In genomic region chr9:99134893-99135341, GRCh38 we compare ENCODE assay signal across 10 cellular contexts. TPM values are rescaled to one million over a fixed set of nuclear protein-coding genes. Genes with fewer than 3 reads are reported as not detected.
DNase-seq lines count a peak whose midpoint lies in the region; ATAC-seq, FAIRE-seq and TF ChIP-seq lines count a peak whose summit lies in the region.
"Had no signal": no experiment of that assay in that cellular context is flagged by ENCODE, and none has a peak within 500 bp of the region (broad histone marks: within the 10 kb centered on the region; RNA-seq: fewer than 3 reads in every experiment).

No MANE protein-coding gene starts in this region.

- H3K9me3 ChIP-seq in CD4-positive, alpha-beta T cell (ENCODE audit: control insufficient read depth, low read length): no peaks in the 10 kb centered on the region
- H3K9me3 ChIP-seq in small intestine (ENCODE audit: control insufficient read depth, low read depth) (no peaks in the 10 kb centered on the region), endodermal cell (ENCODE audit: control insufficient read depth, low read length) (no peaks in the 10 kb centered on the region)

- H3K27me3 Mint-ChIP-seq in CD4-positive, alpha-beta T cell: no peaks in the 10 kb centered on the region
- no peaks in the 10 kb centered on the region for H3K27me3 Mint-ChIP-seq in HFFc6 (ENCODE audit: insufficient read depth)
- no peaks in the 10 kb centered on the region for H3K27me3 Mint-ChIP-seq in activated naive CD8-positive, alpha-beta T cell treated with anti-CD3 and anti-CD28 coated beads for 36 hours
- H3K27me3 Mint-ChIP-seq in endodermal cell (ENCODE audit: insufficient read depth): no peaks in the 10 kb centered on the region

- no peak for DNase-seq in CD4-positive, alpha-beta T cell
- DNase-seq in HFFc6: peak; percentile 67
- DNase-seq in activated naive CD8-positive, alpha-beta T cell treated with anti-CD3 and anti-CD28 coated beads for 36 hours: no peak
- peak; percentile 40 for DNase-seq in kidney glomerular epithelial cell (lab: John Stamatoyannopoulos, UW)
- no peak for DNase-seq in small intestine
- no peak for DNase-seq in dorsolateral prefrontal cortex
- no peak for DNase-seq in activated CD4-positive, alpha-beta T cell treated with anti-CD3 and anti-CD28 coated beads, Interleukin-2, amount 50 U/mL, for 48 hours
- no peak for DNase-seq in endodermal cell
- DNase-seq: SHP77 treated with DMSO at 0.1 percent for 48 hours had no signal

- intact Hi-C loops in CD4-positive, alpha-beta T cell (cut with DNase I, micrococcal nuclease): loop anchor here (1.0 to 5.0 kb wide), 6 partner anchors 16 to 83 kb away; no protein-coding TSS in a partner anchor
- intact Hi-C loops in dorsolateral prefrontal cortex (cut with DNase I): loop anchor here in 1 of 2 donors (5.0 kb wide), 1 partner anchor 133 kb away; no protein-coding TSS in a partner anchor

- H3K4me1 Mint-ChIP-seq in CD4-positive, alpha-beta T cell (ENCODE audit: low read depth): peaks cover 78% of the 10 kb centered on the region
- H3K4me1 Mint-ChIP-seq in HFFc6 (ENCODE audit: low read depth): peaks cover 19% of the 10 kb centered on the region
- H3K4me1 Mint-ChIP-seq in activated naive CD8-positive, alpha-beta T cell treated with anti-CD3 and anti-CD28 coated beads for 36 hours: peaks cover 67% of the 10 kb centered on the region
- no peaks in the 10 kb centered on the region for H3K4me1 Mint-ChIP-seq in endodermal cell

- H3K27me3 ChIP-seq in CD4-positive, alpha-beta T cell (ENCODE audit: control insufficient read depth, insufficient read depth, low read length): no peaks in the 10 kb centered on the region
- no peaks in the 10 kb centered on the region for H3K27me3 ChIP-seq in small intestine (ENCODE audit: control insufficient read depth in 2 of 2, insufficient read depth in 2 of 2, low read length in 2 of 2)
- no peaks in the 10 kb centered on the region for H3K27me3 ChIP-seq in dorsolateral prefrontal cortex
- no peaks in the 10 kb centered on the region for H3K27me3 ChIP-seq in endodermal cell (ENCODE audit: control insufficient read depth, insufficient read depth, low read length, poor library complexity, severe bottlenecking)

- H3K4me1 ChIP-seq in small intestine (ENCODE audit: control insufficient read depth in 2 of 2, insufficient read depth in 1 of 2, low read depth in 1 of 2, low read length in 1 of 2) (no peaks in the 10 kb centered on the region), endodermal cell (ENCODE audit: control insufficient read depth, insufficient read depth, low read length) (no peaks in the 10 kb centered on the region)

- H3K9me3 Mint-ChIP-seq in CD4-positive, alpha-beta T cell: no peaks in the 10 kb centered on the region
- no peaks in the 10 kb centered on the region for H3K9me3 Mint-ChIP-seq in HFFc6
- H3K9me3 Mint-ChIP-seq in activated naive CD8-positive, alpha-beta T cell treated with anti-CD3 and anti-CD28 coated beads for 36 hours: no peaks in the 10 kb centered on the region
- H3K9me3 Mint-ChIP-seq in endodermal cell: no peaks in the 10 kb centered on the region

- POLR2A ChIA-PET in CD4-positive, alpha-beta T cell (lab: Charles Lee): interaction anchor here (0.9 to 7.2 kb wide), 15 partner anchors 8 to 133 kb away, joined by 3 to 73 read pairs (median 6); partner anchors contain the start of gene TGFBR1

- H3K4me3 ChIP-seq in small intestine (ENCODE audit: low read depth in 1 of 2, low read length in 2 of 2): no peak overlapping the region
- H3K4me3 ChIP-seq in dorsolateral prefrontal cortex: no peak overlapping the region
- no peak overlapping the region for H3K4me3 ChIP-seq in endodermal cell (ENCODE audit: low read length)
- H3K4me3 ChIP-seq: K562 had no signal

- TF ChIP-seq CTCF in CD4-positive, alpha-beta T cell (IDR thresholded peaks at IDR 0.05): no peak
- no peak; the same call in 1 of the 2 replicates for TF ChIP-seq CTCF in HFFc6 (IDR thresholded peaks at IDR 0.05)
- no peak for TF ChIP-seq CTCF in dorsolateral prefrontal cortex (IDR thresholded peaks at IDR 0.05 in 54 of 56, conservative IDR thresholded peaks at IDR 0.05 in 2 of 56; ENCODE audit: low read depth in 1 of 56, partially characterized antibody in 56 of 56)
- TF ChIP-seq CTCF in endodermal cell (conservative IDR thresholded peaks at IDR 0.05): no peak

- H3K36me3 ChIP-seq in small intestine (ENCODE audit: control insufficient read depth in 2 of 2, insufficient read depth in 2 of 2, low read length in 2 of 2) (peaks cover 0 to 2% of the 10 kb centered on the region in 2 donors), endodermal cell (ENCODE audit: control insufficient read depth, insufficient read depth, low read length) (peaks cover 73% of the 10 kb centered on the region)

- CTCF ChIA-PET in CD4-positive, alpha-beta T cell (lab: Charles Lee): interaction anchor here (1.2 to 2.0 kb wide), 4 partner anchors 10 to 136 kb away, joined by 3 to 6 read pairs (median 6); partner anchors contain the start of gene TGFBR1

- H3K9ac ChIP-seq in endodermal cell (ENCODE audit: extremely low read depth, low read length, poor library complexity, severe bottlenecking): no peak overlapping the region

- ATAC-seq in CD4-positive, alpha-beta T cell (ENCODE audit: poor library complexity): peak; percentile 53

- H3K36me3 Mint-ChIP-seq in CD4-positive, alpha-beta T cell (ENCODE audit: low read depth): peaks cover 51% of the 10 kb centered on the region
- peaks cover 14% of the 10 kb centered on the region for H3K36me3 Mint-ChIP-seq in HFFc6 (ENCODE audit: low read depth)
- H3K36me3 Mint-ChIP-seq in activated naive CD8-positive, alpha-beta T cell treated with anti-CD3 and anti-CD28 coated beads for 36 hours: peaks cover 41% of the 10 kb centered on the region
- peaks cover 50% of the 10 kb centered on the region for H3K36me3 Mint-ChIP-seq in endodermal cell (ENCODE audit: low read depth)

- peak overlapping the region; percentile 39 for H3K27ac ChIP-seq in CD4-positive, alpha-beta T cell (ENCODE audit: low read depth, low read length)
- no peak overlapping the region for H3K27ac ChIP-seq in small intestine (ENCODE audit: low read depth in 1 of 2, low read length in 1 of 2)
- H3K27ac ChIP-seq in dorsolateral prefrontal cortex: peak overlapping the region in 1 of 59 donors; percentile 50
- H3K27ac ChIP-seq in endodermal cell (ENCODE audit: low read depth, low read length): no peak overlapping the region

- FAIRE-seq in small intestine (lab: Jason Lieb, UNC): no peak
- FAIRE-seq: K562 had no signal

- H3K4me3 Mint-ChIP-seq in CD4-positive, alpha-beta T cell: peak overlapping the region; percentile 36
- 0 out of 2 replicates have a peak overlapping the region, but pooled peaks have one; percentile 30 for H3K4me3 Mint-ChIP-seq in HFFc6
- H3K4me3 Mint-ChIP-seq in activated naive CD8-positive, alpha-beta T cell treated with anti-CD3 and anti-CD28 coated beads for 36 hours: no peak overlapping the region
- no peak overlapping the region for H3K4me3 Mint-ChIP-seq in endodermal cell

- H3K27ac Mint-ChIP-seq in CD4-positive, alpha-beta T cell: peak overlapping the region; percentile 83
- peak overlapping the region; percentile 52 for H3K27ac Mint-ChIP-seq in HFFc6
- peak overlapping the region; percentile 77 for H3K27ac Mint-ChIP-seq in activated naive CD8-positive, alpha-beta T cell treated with anti-CD3 and anti-CD28 coated beads for 36 hours
- H3K27ac Mint-ChIP-seq in endodermal cell: no peak overlapping the region

RNA-seq across cellular contexts. Expression of gene TGFBR1, which starts 30.0 kb away (rescaled TPM):
- total RNA-seq in CD4-positive, alpha-beta T cell: 10 to 100 TPM; 12.9 to 14.6 TPM
- total RNA-seq in HFFc6 (2021; fragmentation: NEBNext Ultra II Directional; extraction: Animal tissue kit (Norgen Biotek cat#: 25700)): 10 to 100 TPM; 28.8 to 39.1 (median 32.7) TPM
- total RNA-seq in activated naive CD8-positive, alpha-beta T cell treated with anti-CD3 and anti-CD28 coated beads for 36 hours: 10 to 100 TPM; 30.4 to 32.1 TPM
- polyA plus RNA-seq in small intestine: 1 to 10 TPM; 3.8 to 9.8 (median 3.8) TPM
- 10 to 100 TPM in 119 of 120 experiments, 1 to 10 TPM in 1; 9.7 to 58.1 (median 21.3) TPM for total RNA-seq in dorsolateral prefrontal cortex
- 10 to 100 TPM; 74.8 to 75.6 TPM for total RNA-seq in endodermal cell
- polyA plus RNA-seq in endodermal cell (2013, experiment 1 of 2): 76.8 TPM
- 77.1 TPM for polyA plus RNA-seq in endodermal cell (2013, experiment 2 of 2)

Comparison
In these comparisons a context has a peak if more than half of its experiments do, and no peak if none do; other contexts are left out.
1. DNase-seq: peak in HFFc6 (single experiment) and kidney glomerular epithelial cell (single experiment); none in CD4-positive, alpha-beta T cell (0 of 10), activated naive CD8-positive, alpha-beta T cell treated with anti-CD3 and anti-CD28 coated beads for 36 hours (single experiment), small intestine (single experiment), dorsolateral prefrontal cortex (0 of 10), activated CD4-positive, alpha-beta T cell treated with anti-CD3 and anti-CD28 coated beads, Interleukin-2, amount 50 U/mL, for 48 hours (0 of 2) and endodermal cell (single experiment).
2. H3K4me3 Mint-ChIP-seq: peak in CD4-positive, alpha-beta T cell (single experiment) and HFFc6 (single experiment); none in activated naive CD8-positive, alpha-beta T cell treated with anti-CD3 and anti-CD28 coated beads for 36 hours (single experiment) and endodermal cell (single experiment).